31 cellular contexts compared by ENCODE assay signal in genomic region chr7:46493196-46493595, GRCh38.
DNase-seq lines count a peak whose midpoint lies in the region; ATAC-seq and TF ChIP-seq lines count a peak whose summit lies in the region.
"Had no signal": no experiment of that assay in that cellular context is flagged by ENCODE, and none has a peak within 500 bp of the region (broad histone marks: within the 10 kb centered on the region; RNA-seq: fewer than 3 reads in every experiment).

No MANE protein-coding gene starts in this region.

- H3K4me3 Mint-ChIP-seq in HFFc6 = no peak overlapping the region
- H3K4me3 Mint-ChIP-seq: activated T-helper 17 cell treated with anti-CD3 and anti-CD28 coated beads, Interleukin-2, amount 50 U/mL, for 72 hours; CD8-positive, alpha-beta memory T cell had no signal

- in situ Hi-C loops in brain microvascular endothelial cell (cut with HindIII; ENCODE audit: low pct_ligation_motif_present, low sequenced_read_pairs) (no loop called here), transverse colon (cut with MboI; ENCODE audit: low pct_ligation_motif_present in 1 of 4, low pct_unique_long_range_greater_than_20kb in 1 of 4, low sequenced_read_pairs in 3 of 4) (no loop called here)

- TF ChIP-seq CTCF in BE2C (IDR thresholded peaks at IDR 0.05; ENCODE audit: low read depth, low read length) = peak; percentile 31
- peak; percentile 51 for TF ChIP-seq CTCF in HFFc6 (IDR thresholded peaks at IDR 0.05)
- TF ChIP-seq CTCF in brain microvascular endothelial cell (IDR thresholded peaks at IDR 0.05; ENCODE audit: low read depth, low read length, missing control alignments) = peak; percentile 29
- TF ChIP-seq CTCF in transverse colon (IDR thresholded peaks at IDR 0.05) = no peak
- no peak for TF ChIP-seq CTCF in ovary (IDR thresholded peaks at IDR 0.05)

- no peak for TF ChIP-seq POLR2A in transverse colon (IDR thresholded peaks at IDR 0.05)
- TF ChIP-seq POLR2A in ovary (IDR thresholded peaks at IDR 0.05) = no peak

- peaks cover 30% of the 10 kb centered on the region for H3K4me1 Mint-ChIP-seq in HFFc6 (ENCODE audit: low read depth)
- H3K4me1 Mint-ChIP-seq: activated T-helper 17 cell treated with anti-CD3 and anti-CD28 coated beads, Interleukin-2, amount 50 U/mL, for 72 hours; CD8-positive, alpha-beta memory T cell had no signal

- ATAC-seq in left lobe of liver (peak; percentile 51), HG03439 (IDR thresholded peaks at IDR 0.05; ENCODE audit: unreplicated experiment) (no peak), GM19324 (IDR thresholded peaks at IDR 0.05; ENCODE audit: low FRiP score, unreplicated experiment) (no peak)
- ATAC-seq: A549; activated T-helper 17 cell treated with anti-CD3 and anti-CD28 coated beads, Interleukin-2, amount 50 U/mL, for 72 hours; gastrocnemius medialis; HepG2 had no signal

- no peak for TF ChIP-seq EP300 in transverse colon (IDR thresholded peaks at IDR 0.05; ENCODE audit: low read depth)
- TF ChIP-seq EP300 in ovary (IDR thresholded peaks at IDR 0.05) = no peak

- 89 to 100% methylated on average over 3 to 4 of the region's 4 CpGs for WGBS in transverse colon (ENCODE audit: low coverage in 1 of 2), 2 donors
- WGBS in ovary, 3 donors = 94 to 96% (median 94%) methylated on average over 4 of the region's 4 CpGs

- no peaks in the 10 kb centered on the region for H3K9me3 ChIP-seq in BE2C
- peaks cover 0 to 4% of the 10 kb centered on the region in 2 donors for H3K9me3 ChIP-seq in transverse colon
- no peaks in the 10 kb centered on the region for H3K9me3 ChIP-seq in ovary
- H3K9me3 ChIP-seq: esophagus muscularis mucosa, gastrocnemius medialis had no signal

- H3K27me3 ChIP-seq in BE2C (no peaks in the 10 kb centered on the region), brain microvascular endothelial cell (replicated peaks) (no peaks in the 10 kb centered on the region), transverse colon (no peaks in the 10 kb centered on the region), ovary (no peaks in the 10 kb centered on the region)
- H3K27me3 ChIP-seq: cardiac muscle cell, esophagus muscularis mucosa, gastrocnemius medialis, suprapubic skin had no signal

- H3K27ac ChIP-seq in brain microvascular endothelial cell (no peak overlapping the region), transverse colon (no peak overlapping the region), ovary (no peak overlapping the region)
- H3K27ac ChIP-seq: A549, cardiac muscle cell, esophagus muscularis mucosa, gastrocnemius medialis, suprapubic skin, WERI-Rb-1 had no signal

- no peak overlapping the region for H3K27ac Mint-ChIP-seq in HFFc6
- H3K27ac Mint-ChIP-seq: activated T-helper 17 cell treated with anti-CD3 and anti-CD28 coated beads, Interleukin-2, amount 50 U/mL, for 72 hours; CD8-positive, alpha-beta memory T cell had no signal

- H3K4me1 ChIP-seq in BE2C (0 out of 2 replicates have a peak, but pooled peaks cover 4% of the 10 kb centered on the region), transverse colon (peaks cover 0 to 8% (median 0%) of the 10 kb centered on the region in 4 donors), ovary (ENCODE audit: insufficient read depth) (no peaks in the 10 kb centered on the region)
- H3K4me1 ChIP-seq: A549, suprapubic skin had no signal

- H3K27me3 Mint-ChIP-seq in HFFc6 (ENCODE audit: insufficient read depth) = no peaks in the 10 kb centered on the region
- H3K27me3 Mint-ChIP-seq: activated T-helper 17 cell treated with anti-CD3 and anti-CD28 coated beads, Interleukin-2, amount 50 U/mL, for 72 hours; CD8-positive, alpha-beta memory T cell had no signal

- no peak overlapping the region for H3K4me3 ChIP-seq in BE2C (ENCODE audit: low read depth, low read length)
- H3K4me3 ChIP-seq in brain microvascular endothelial cell (ENCODE audit: low read depth, low read length) = no peak overlapping the region
- no peak overlapping the region for H3K4me3 ChIP-seq in transverse colon
- no peak overlapping the region for H3K4me3 ChIP-seq in ovary
- H3K4me3 ChIP-seq: A549, cardiac muscle cell, esophagus muscularis mucosa, gastrocnemius medialis, suprapubic skin had no signal

- intact Hi-C loops in transverse colon (cut with DNase I; ENCODE audit: low total_unique reads) = no loop called here
- intact Hi-C loops in ovary (cut with DNase I) = no loop called here

- H3K36me3 Mint-ChIP-seq in HFFc6 (ENCODE audit: low read depth) = peaks cover 3% of the 10 kb centered on the region; the same call in 1 of the 2 replicates
- H3K36me3 Mint-ChIP-seq: CD8-positive, alpha-beta memory T cell had no signal

- DNase-seq in BE2C (no peak), HFFc6 (no peak), brain microvascular endothelial cell (no peak), left lobe of liver (ENCODE audit: low spot score) (no peak), transverse colon (no peak), ovary (no peak)
- DNase-seq: activated CD4-positive, alpha-beta T cell treated with anti-CD3 and anti-CD28 coated beads for 4 hours; activated naive CD4-positive, alpha-beta T cell treated with anti-CD3 and anti-CD28 coated beads, Interleukin-2, amount 50 U/mL, for 16 hours; AML-193; CD8-positive, alpha-beta memory T cell; DMS 273 treated with DMSO at 0.1 percent for 48 hours; gastrocnemius medialis; Kasumi-1; MV-4-11; NCI-H1436; NCI-H2081 treated with DMSO at 0.1 percent for 48 hours; NCI-H2227 treated with DMSO at 0.1 percent for 48 hours; NCI-H526; SHP77; small intestine; stimulated activated naive CD4-positive, alpha-beta T cell; SW 1271; WERI-Rb-1 had no signal

- H3K36me3 ChIP-seq in BE2C (no peaks in the 10 kb centered on the region), brain microvascular endothelial cell (replicated peaks) (no peaks in the 10 kb centered on the region), transverse colon (no peaks in the 10 kb centered on the region), ovary (no peaks in the 10 kb centered on the region)
- H3K36me3 ChIP-seq: cardiac muscle cell, esophagus muscularis mucosa, gastrocnemius medialis, suprapubic skin, WERI-Rb-1 had no signal

- H3K9me3 Mint-ChIP-seq in HFFc6 = peaks cover 3% of the 10 kb centered on the region; the same call in 1 of the 2 replicates

Comparison
In these comparisons a context has a peak if more than half of its experiments do, and no peak if none do; other contexts are left out.
1. CTCF ChIP-seq: peak in BE2C (single experiment), HFFc6 (single experiment) and brain microvascular endothelial cell (single experiment); none in transverse colon (0 of 5) and ovary (0 of 3).